In the genomic region with DNA sequence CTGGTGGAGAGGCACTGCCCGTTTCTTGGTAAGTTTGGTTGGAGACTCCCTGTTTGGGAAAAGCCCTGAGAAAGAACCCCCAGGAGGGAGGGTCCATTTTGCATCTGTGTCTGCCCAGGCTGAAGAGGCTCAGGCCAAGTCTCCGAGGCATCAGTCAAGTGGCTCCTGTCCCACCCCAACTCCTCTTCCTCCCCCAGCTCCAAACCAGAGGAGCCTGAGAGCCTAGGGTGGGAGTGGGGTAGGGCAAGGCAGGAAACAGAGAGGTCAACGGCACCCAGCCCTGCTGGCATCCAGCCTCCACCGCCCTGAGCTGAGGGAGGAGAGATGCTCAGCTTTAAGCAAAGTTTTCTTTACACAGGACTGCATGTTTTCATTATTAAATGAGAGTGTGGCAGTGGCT, we compare ENCODE assay signal across 19 cellular contexts. TPM values are rescaled to one million over a fixed set of nuclear protein-coding genes. Genes with fewer than 3 reads are reported as not detected.
DNase-seq lines count a peak whose midpoint lies in the region; ATAC-seq and TF ChIP-seq lines count a peak whose summit lies in the region.
"Had no signal": no experiment of that assay in that cellular context is flagged by ENCODE, and none has a peak within 500 bp of the region (broad histone marks: within the 10 kb centered on the region; RNA-seq: fewer than 3 reads in every experiment).

No MANE protein-coding gene starts in this region.

- H3K4me3 Mint-ChIP-seq in H9: no peak overlapping the region
- no peak overlapping the region for H3K4me3 Mint-ChIP-seq in immature natural killer cell
- H3K4me3 Mint-ChIP-seq in activated naive CD8-positive, alpha-beta T cell treated with anti-CD3 and anti-CD28 coated beads for 36 hours: no peak overlapping the region
- H3K4me3 Mint-ChIP-seq: CD4-positive, alpha-beta T cell had no signal

- H3K18ac ChIP-seq in H9 (ENCODE audit: insufficient read length, low read depth, low read length): no peak overlapping the region

- no peak overlapping the region for H2BK15ac ChIP-seq in H9 (ENCODE audit: low read depth, low read length)

- no peak overlapping the region for H2AFZ ChIP-seq in H9 (ENCODE audit: low read length)

- H3K9me3 Mint-ChIP-seq in H9 (peaks cover 18 to 19% of the 10 kb centered on the region in 2 experiments), immature natural killer cell (no peaks in the 10 kb centered on the region)
- peaks cover 6% of the 10 kb centered on the region for H3K9me3 Mint-ChIP-seq in activated naive CD8-positive, alpha-beta T cell treated with anti-CD3 and anti-CD28 coated beads for 36 hours

- no peaks in the 10 kb centered on the region for H3K23me2 ChIP-seq in H9 (ENCODE audit: insufficient read length, low read depth, low read length, poor library complexity, severe bottlenecking)

- H4K20me1 ChIP-seq in H9 (ENCODE audit: control insufficient read depth, insufficient read depth, insufficient read length): no peaks in the 10 kb centered on the region

- WGBS in H9 (ENCODE audit: extremely low coverage, insufficient read length, low lambda C conversion rate): no CpG with 5 or more reads among the region's 4 CpGs
- 60 to 73% (median 65%) methylated on average over 3 to 4 of the region's 4 CpGs for WGBS in spleen, 5 donors

- no peaks in the 10 kb centered on the region for H3K79me1 ChIP-seq in H9 (ENCODE audit: insufficient read depth, low read depth, low read length, poor library complexity, severe bottlenecking)

- no peak overlapping the region for H3K56ac ChIP-seq in H9 (ENCODE audit: insufficient read length, low read depth, low read length)

- DNase-seq in H9 (no peak), coronary artery (ENCODE audit: low spot score) (peak; percentile 64), mesenteric fat pad (ENCODE audit: low spot score) (peak; percentile 30), spleen (peak; percentile 54), immature natural killer cell (no peak), upper lobe of right lung (no peak)
- DNase-seq in activated naive CD8-positive, alpha-beta T cell treated with anti-CD3 and anti-CD28 coated beads for 36 hours: no peak
- DNase-seq: ACHN; BE2C; C1 segment of cervical spinal cord; Caco-2; CD4-positive, alpha-beta T cell; DMS153; DMS79; GDM1 had no signal

- H3K4me1 ChIP-seq in H9 (ENCODE audit: insufficient read depth, low read length): peaks cover under 1% of the 10 kb centered on the region
- peaks cover 0 to 7% (median 3%) of the 10 kb centered on the region in 6 donors for H3K4me1 ChIP-seq in spleen
- H3K4me1 ChIP-seq in upper lobe of right lung: no peaks in the 10 kb centered on the region
- H3K4me1 ChIP-seq: BE2C, HAP-1 had no signal

- H3K4ac ChIP-seq in H9 (ENCODE audit: low read depth, low read length): no peak overlapping the region

- no peak overlapping the region for H2AK5ac ChIP-seq in H9 (ENCODE audit: insufficient read length, low read length)

- no peaks in the 10 kb centered on the region for H3K9me3 ChIP-seq in H9 (ENCODE audit: control insufficient read depth, low read depth, low read length)
- peaks cover 0 to 16% (median 7%) of the 10 kb centered on the region in 8 donors for H3K9me3 ChIP-seq in spleen
- no peaks in the 10 kb centered on the region for H3K9me3 ChIP-seq in upper lobe of right lung
- H3K9me3 ChIP-seq: BE2C, HAP-1 had no signal

- H3K4me2 ChIP-seq in H9 (ENCODE audit: insufficient read depth, insufficient read length, low read length): no peak overlapping the region

- H3K36me3 Mint-ChIP-seq in H9 (ENCODE audit: insufficient read depth in 1 of 3, low read depth in 3 of 3): peaks cover 2 to 11% (median 11%) of the 10 kb centered on the region in 3 experiments; a peak in 6 of 7 replicates
- H3K36me3 Mint-ChIP-seq in immature natural killer cell: no peaks in the 10 kb centered on the region
- H3K36me3 Mint-ChIP-seq in activated naive CD8-positive, alpha-beta T cell treated with anti-CD3 and anti-CD28 coated beads for 36 hours: no peaks in the 10 kb centered on the region

- no peak overlapping the region for H2BK5ac ChIP-seq in H9 (ENCODE audit: insufficient read length, low read length)

- peak overlapping the region; percentile 29 for H4K91ac ChIP-seq in H9 (ENCODE audit: insufficient read length, low read depth, low read length)

- H2BK12ac ChIP-seq in H9 (ENCODE audit: insufficient read length, low read depth, low read length): no peak overlapping the region

- no peak overlapping the region; the same call in 1 of the 2 replicates for H3K14ac ChIP-seq in H9 (ENCODE audit: insufficient read depth, low read length)

- peaks cover 17 to 22% of the 10 kb centered on the region in 2 experiments for H3K4me1 Mint-ChIP-seq in H9
- H3K4me1 Mint-ChIP-seq in immature natural killer cell: peaks cover 7 to 12% of the 10 kb centered on the region in 2 donors
- H3K4me1 Mint-ChIP-seq in activated naive CD8-positive, alpha-beta T cell treated with anti-CD3 and anti-CD28 coated beads for 36 hours: peaks cover 5% of the 10 kb centered on the region
- H3K4me1 Mint-ChIP-seq: IgD-negative memory B cell had no signal

- no peak overlapping the region for H3K4me3 ChIP-seq in coronary artery
- no peak overlapping the region for H3K4me3 ChIP-seq in spleen
- H3K4me3 ChIP-seq in upper lobe of right lung: no peak overlapping the region
- H3K4me3 ChIP-seq: HAP-1 had no signal

- no peak overlapping the region for H3T11ph ChIP-seq in H9 (ENCODE audit: low read length)

- TF ChIP-seq CTCF in H9 (conservative IDR thresholded peaks at IDR 0.05) (no peak), coronary artery (IDR thresholded peaks at IDR 0.05) (no peak), spleen (IDR thresholded peaks at IDR 0.05 in 8 of 11, conservative IDR thresholded peaks at IDR 0.05 in 3 of 11) (no peak), upper lobe of right lung (IDR thresholded peaks at IDR 0.05) (no peak)

- no peak overlapping the region for H3K27ac ChIP-seq in H9 (ENCODE audit: insufficient read length, low read depth, low read length)
- no peak overlapping the region for H3K27ac ChIP-seq in coronary artery
- no peak overlapping the region for H3K27ac ChIP-seq in spleen
- H3K27ac ChIP-seq in upper lobe of right lung: no peak overlapping the region

- H3K27me3 ChIP-seq in H9 (ENCODE audit: insufficient read depth, low read length) (no peaks in the 10 kb centered on the region), spleen (replicated peaks in 1 of 7) (peaks cover 0 to 16% (median 0%) of the 10 kb centered on the region in 7 donors), upper lobe of right lung (no peaks in the 10 kb centered on the region)
- H3K27me3 ChIP-seq: BE2C had no signal

- H4K5ac ChIP-seq in H9 (ENCODE audit: insufficient read length, low read depth, low read length): no peak overlapping the region

- no peak for ATAC-seq in GM18867 (IDR thresholded peaks at IDR 0.05; ENCODE audit: unreplicated experiment)
- ATAC-seq in upper lobe of right lung: no peak

- no peaks in the 10 kb centered on the region for H3K79me2 ChIP-seq in H9 (ENCODE audit: insufficient read depth, low read length)

- H3K27me3 Mint-ChIP-seq in H9 (ENCODE audit: low read depth) (peaks cover 10% of the 10 kb centered on the region), immature natural killer cell (ENCODE audit: low read depth in 3 of 3) (peaks cover 0 to 5% (median 4%) of the 10 kb centered on the region in 3 donors)
- peaks cover 11% of the 10 kb centered on the region for H3K27me3 Mint-ChIP-seq in activated naive CD8-positive, alpha-beta T cell treated with anti-CD3 and anti-CD28 coated beads for 36 hours

- intact Hi-C loops in spleen (cut with DNase I; ENCODE audit: low total_unique reads) (no loop called here), upper lobe of right lung (cut with DNase I) (no loop called here)

- no peak overlapping the region for H3K23ac ChIP-seq in H9 (ENCODE audit: insufficient read length, low read depth, low read length)

- H3K27ac Mint-ChIP-seq in H9: no peak overlapping the region
- no peak overlapping the region for H3K27ac Mint-ChIP-seq in immature natural killer cell
- H3K27ac Mint-ChIP-seq in activated naive CD8-positive, alpha-beta T cell treated with anti-CD3 and anti-CD28 coated beads for 36 hours: no peak overlapping the region
- H3K27ac Mint-ChIP-seq: CD4-positive, alpha-beta T cell; IgD-negative memory B cell had no signal

- no peak overlapping the region for H2BK20ac ChIP-seq in H9 (ENCODE audit: low read depth, low read length, poor library complexity, severe bottlenecking)

- no peak overlapping the region for H4K8ac ChIP-seq in H9 (replicated peaks; ENCODE audit: insufficient read length, low read depth, low read length)

- H3K36me3 ChIP-seq in spleen (no peaks in the 10 kb centered on the region), upper lobe of right lung (no peaks in the 10 kb centered on the region)
- H3K36me3 ChIP-seq: BE2C, HAP-1 had no signal

- H3K9ac ChIP-seq in H9 (ENCODE audit: extremely low read depth, insufficient read length, low read length): no peak overlapping the region

- no peak overlapping the region for H2BK120ac ChIP-seq in H9 (ENCODE audit: low read depth, low read length, poor library complexity, severe bottlenecking)

- no peak for TF ChIP-seq POLR2A in spleen (IDR thresholded peaks at IDR 0.05)

RNA-seq across cellular contexts. Expression of a gene that starts 38.2 kb away (rescaled TPM):
- total RNA-seq in H9 (2021) (2.3 TPM in 2 replicates), mesenteric fat pad (1.1 TPM), spleen (under 1 TPM in 5 of 7 donors, not detected in 2; 0.07 to 0.36 (median 0.19) TPM), upper lobe of right lung (not detected)
- polyA plus RNA-seq in spleen (under 1 TPM; 0.10 to 0.33 (median 0.23) TPM), immature natural killer cell (not detected)
- not detected for total RNA-seq in activated naive CD8-positive, alpha-beta T cell treated with anti-CD3 and anti-CD28 coated beads for 36 hours
- total RNA-seq: CD4-positive, alpha-beta T cell; HepG2 had no signal
- polyA plus RNA-seq: HepG2, IgD-negative memory B cell had no signal

Comparison
In these comparisons a context has a peak if more than half of its experiments do, and no peak if none do; other contexts are left out.
1. DNase-seq: peak in coronary artery (single experiment), mesenteric fat pad (single experiment) and spleen (single experiment); none in H9 (single experiment), immature natural killer cell (0 of 3), activated naive CD8-positive, alpha-beta T cell treated with anti-CD3 and anti-CD28 coated beads for 36 hours (single experiment) and upper lobe of right lung (single experiment).